In genomic region chr1:165392634-165393571, GRCh38 we compare ENCODE assay signal across 8 cellular contexts. TPM values are rescaled to one million over a fixed set of nuclear protein-coding genes. Genes with fewer than 3 reads are reported as not detected.
DNase-seq lines count a peak whose midpoint lies in the region; ATAC-seq, FAIRE-seq and TF ChIP-seq lines count a peak whose summit lies in the region.

No MANE protein-coding gene starts in this region.

- peak; percentile 99 for TF ChIP-seq CTCF in D721Med (IDR thresholded peaks at IDR 0.05; ENCODE audit: insufficient read depth, missing control alignments)

- FAIRE-seq in D721Med (lab: Jason Lieb, UNC), result peak; percentile 91

- H3K36me3 ChIP-seq in muscle layer of duodenum (ENCODE audit: control insufficient read depth in 1 of 2, insufficient read depth in 2 of 2, low read length in 2 of 2), result no peaks in the 10 kb centered on the region

- peaks cover 3 to 4% of the 10 kb centered on the region in 2 donors for H3K4me1 ChIP-seq in muscle layer of duodenum (ENCODE audit: control insufficient read depth in 1 of 2, insufficient read depth in 2 of 2, low read length in 2 of 2)

- H3K27ac ChIP-seq in muscle layer of duodenum (ENCODE audit: low read length), result no peak overlapping the region

- peak overlapping the region; percentile 31 to 47 for H3K4me3 ChIP-seq in muscle layer of duodenum (ENCODE audit: low read depth in 1 of 2, low read length in 2 of 2)

- H3K27me3 ChIP-seq in muscle layer of duodenum (ENCODE audit: low read depth, low read length), result peaks cover 3% of the 10 kb centered on the region

- peak; percentile 98 for ATAC-seq in GM21390 (IDR thresholded peaks at IDR 0.05; ENCODE audit: unreplicated experiment)

- DNase-seq in D721Med (ENCODE audit: insufficient read length, low spot score) (peak; percentile 85), HT-29 (ENCODE audit: low spot score) (peak; percentile 67), NOMO-1 treated with dmso at 0.1 percent for 144 hours (lab: John Stamatoyannopoulos, UW; ENCODE audit: unreplicated experiment) (peak; percentile 93), epidermal melanocyte (ENCODE audit: insufficient read length, low spot score) (peak; percentile 94)
- DNase-seq in activated CD8-positive, alpha-beta memory T cell treated with anti-CD3 and anti-CD28 coated beads, Interleukin-2, amount 50 U/mL, for 1 hour (ENCODE audit: extremely low read depth), result peak; percentile 81
- peak; percentile 77 for DNase-seq in stimulated activated CD8-positive, alpha-beta memory T cell treated with anti-CD3 and anti-CD28 coated beads, Interleukin-7, amount 100 ng/mL, for 1 hour (ENCODE audit: low read depth in 2 of 2)

- no peaks in the 10 kb centered on the region for H3K9me3 ChIP-seq in muscle layer of duodenum (ENCODE audit: control insufficient read depth in 1 of 2, low read length in 2 of 2)

RNA-seq across cellular contexts. Expression of gene LMX1A, which starts 36.4 kb away (rescaled TPM):
- not detected in 2 replicates for total RNA-seq in HT-29 (2014; rRNA removed; shearing (Covaris generic))

RNA-seq across cellular contexts. Expression of gene RXRG, which starts 52.0 kb away (rescaled TPM):
- total RNA-seq in HT-29 (2014; rRNA removed; shearing (Covaris generic)), result not detected in 2 replicates
